In the genomic region with DNA sequence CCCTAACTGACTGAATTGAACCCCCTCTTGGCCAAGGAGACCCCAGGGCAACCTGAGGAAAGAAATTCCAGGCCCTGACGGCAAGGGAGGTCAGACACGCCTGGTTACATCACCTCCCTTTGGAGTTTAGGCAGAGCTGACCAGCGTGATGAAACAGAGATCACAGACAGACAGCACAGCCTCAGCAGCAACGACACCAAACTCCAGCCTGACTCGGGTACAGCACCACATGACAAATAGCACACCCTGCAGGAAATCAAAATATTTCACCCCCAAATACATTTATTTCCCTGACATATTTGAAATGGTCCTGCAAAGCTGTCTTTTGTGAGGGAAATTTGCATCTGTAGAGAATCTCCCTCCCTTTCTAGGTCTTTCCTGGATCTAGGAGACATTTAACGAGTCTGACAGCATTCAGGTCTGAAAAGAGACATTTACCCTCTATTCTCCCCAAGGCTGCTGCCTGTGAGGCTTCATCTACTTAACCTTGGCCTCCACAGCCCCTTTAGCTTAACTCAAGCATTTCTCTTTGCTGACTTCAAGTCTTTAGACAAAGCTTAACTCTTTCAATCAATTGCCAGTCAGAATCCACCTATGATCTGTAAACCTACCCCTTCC, we compare ENCODE assay signal across 12 cellular contexts. TPM values are rescaled to one million over a fixed set of nuclear protein-coding genes. Genes with fewer than 3 reads are reported as not detected.
A peak's percentile ranks its signal among the peaks of the same experiment; 100 is the strongest.
DNase-seq lines count a peak whose midpoint lies in the region; ATAC-seq and TF ChIP-seq lines count a peak whose summit lies in the region.
"Had no signal": no experiment of that assay in that cellular context is flagged by ENCODE, and none has a peak within 500 bp of the region (broad histone marks: within the 10 kb centered on the region; RNA-seq: fewer than 3 reads in every experiment).

No MANE protein-coding gene starts in this region.

- H3K56ac ChIP-seq in IMR-90 (ENCODE audit: extremely low read depth, insufficient read depth, low read length): no peak overlapping the region

- H2BK20ac ChIP-seq in IMR-90 (ENCODE audit: low read depth, low read length): no peak overlapping the region

- no peak overlapping the region for H2BK5ac ChIP-seq in IMR-90 (ENCODE audit: low read depth, low read length, poor library complexity, severe bottlenecking)

- H3K27me3 Mint-ChIP-seq in activated T-helper 17 cell treated with anti-CD3 and anti-CD28 coated beads, Interleukin-2, amount 50 U/mL, for 72 hours: no peaks in the 10 kb centered on the region
- H3K27me3 Mint-ChIP-seq in natural killer cell treated with Interleukin-12 subunit alpha and Interleukin-12 subunit beta and Interleukin-15 and Interleukin-18, amount 100 ng/mL, for 72 hours: no peaks in the 10 kb centered on the region

- H3K4me1 ChIP-seq in IMR-90 (ENCODE audit: control insufficient read depth, insufficient read depth, low read length): peaks cover 3% of the 10 kb centered on the region; the same call in 1 of the 2 replicates

- TF ChIP-seq POLR2A in IMR-90 (IDR thresholded peaks at IDR 0.05; ENCODE audit: low read depth, low read length): no peak

- no TSS peak for BruUV-seq in IMR-90 (replicated peaks; lab: Mats Ljungman, UMichigan)

- H3K4me2 ChIP-seq in IMR-90 (ENCODE audit: low read depth, low read length): no peak overlapping the region

- no peak overlapping the region for H2AFZ ChIP-seq in IMR-90 (replicated peaks; ENCODE audit: low read length, poor library complexity)

- H3K9me1 ChIP-seq in IMR-90 (ENCODE audit: insufficient read depth, low read length): peaks cover 8% of the 10 kb centered on the region

- no peak overlapping the region for H3K27ac ChIP-seq in IMR-90 (ENCODE audit: insufficient read depth, low read length)

- H3K27me3 ChIP-seq in IMR-90 (ENCODE audit: control insufficient read depth, insufficient read depth, low read length): peaks cover 14% of the 10 kb centered on the region
- H3K27me3 ChIP-seq: heart right ventricle had no signal

- no peak overlapping the region for H2AK9ac ChIP-seq in IMR-90 (replicated peaks; ENCODE audit: low read depth, low read length, poor library complexity)

- H2BK15ac ChIP-seq in IMR-90 (ENCODE audit: low read depth, low read length): no peak overlapping the region

- H3K9me3 ChIP-seq in IMR-90 (ENCODE audit: control insufficient read depth, insufficient read depth, low read length): no peaks in the 10 kb centered on the region
- H3K9me3 ChIP-seq: heart right ventricle had no signal

- CTCF ChIA-PET in IMR-90 (lab: Yijun Ruan, JAX): no interaction called here

- DNase-seq in NOMO-1 treated with DMSO at 0.1 percent for 48 hours (lab: John Stamatoyannopoulos, UW; ENCODE audit: unreplicated experiment) (peak; percentile 41), NOMO-1 treated with dmso at 0.1 percent for 144 hours (lab: John Stamatoyannopoulos, UW; ENCODE audit: unreplicated experiment) (no peak), IMR-90 (no peak), epidermal melanocyte (ENCODE audit: insufficient read length, low spot score) (no peak), retina (no peak)
- DNase-seq in natural killer cell treated with Interleukin-12 subunit alpha and Interleukin-12 subunit beta and Interleukin-15 and Interleukin-18, amount 100 ng/mL, for 72 hours (ENCODE audit: low spot score): no peak
- DNase-seq: heart right ventricle, NCI-H1436, Right ventricle myocardium superior had no signal

- in situ Hi-C loops in IMR-90 (cut with MboI; ENCODE audit: low sequenced_read_pairs): no loop called here

- H3K36me3 Mint-ChIP-seq in activated T-helper 17 cell treated with anti-CD3 and anti-CD28 coated beads, Interleukin-2, amount 50 U/mL, for 72 hours (ENCODE audit: low read depth): peaks cover 23% of the 10 kb centered on the region
- H3K36me3 Mint-ChIP-seq in natural killer cell treated with Interleukin-12 subunit alpha and Interleukin-12 subunit beta and Interleukin-15 and Interleukin-18, amount 100 ng/mL, for 72 hours: peaks cover 6% of the 10 kb centered on the region

- H2BK120ac ChIP-seq in IMR-90 (ENCODE audit: low read depth, low read length): no peak overlapping the region

- H3K4me3 ChIP-seq in IMR-90 (ENCODE audit: insufficient read depth, low read depth, low read length): no peak overlapping the region
- H3K4me3 ChIP-seq: heart right ventricle had no signal

- no peak for ATAC-seq in IMR-90 (ENCODE audit: low read depth)
- ATAC-seq in activated T-helper 17 cell treated with anti-CD3 and anti-CD28 coated beads, Interleukin-2, amount 50 U/mL, for 72 hours (replicated peaks): no peak
- ATAC-seq in natural killer cell treated with Interleukin-12 subunit alpha and Interleukin-12 subunit beta and Interleukin-15 and Interleukin-18, amount 100 ng/mL, for 72 hours: no peak
- ATAC-seq in GM18502 (IDR thresholded peaks at IDR 0.05; ENCODE audit: poor library complexity, unreplicated experiment): no peak
- ATAC-seq: heart right ventricle had no signal

- no peak overlapping the region for H3K14ac ChIP-seq in IMR-90 (replicated peaks; ENCODE audit: low read depth, low read length)

- no peak overlapping the region for H3K23ac ChIP-seq in IMR-90 (ENCODE audit: low read depth, low read length)

- 78% methylated on average over 3 of the region's 6 CpGs; no CpG with 5 or more reads in 1 of the 2 experiments for WGBS in IMR-90 (ENCODE audit: extremely low coverage in 2 of 2, insufficient read length in 1 of 2), 2 experiments

- H3K4ac ChIP-seq in IMR-90 (ENCODE audit: low read depth, low read length): no peak overlapping the region

- H3K4me3 Mint-ChIP-seq in activated T-helper 17 cell treated with anti-CD3 and anti-CD28 coated beads, Interleukin-2, amount 50 U/mL, for 72 hours: peak overlapping the region; percentile 99
- peak overlapping the region; percentile 99 for H3K4me3 Mint-ChIP-seq in natural killer cell treated with Interleukin-12 subunit alpha and Interleukin-12 subunit beta and Interleukin-15 and Interleukin-18, amount 100 ng/mL, for 72 hours

- no peak overlapping the region for H3K18ac ChIP-seq in IMR-90 (ENCODE audit: low read depth, low read length)

- H3K79me1 ChIP-seq in IMR-90 (ENCODE audit: low read depth in 1 of 2, low read length in 2 of 2): peaks cover 22 to 54% of the 10 kb centered on the region in 2 experiments

- H3K4me1 Mint-ChIP-seq in activated T-helper 17 cell treated with anti-CD3 and anti-CD28 coated beads, Interleukin-2, amount 50 U/mL, for 72 hours: peaks cover 28% of the 10 kb centered on the region
- H3K4me1 Mint-ChIP-seq in natural killer cell treated with Interleukin-12 subunit alpha and Interleukin-12 subunit beta and Interleukin-15 and Interleukin-18, amount 100 ng/mL, for 72 hours (ENCODE audit: low read depth in 2 of 2): peaks cover 30 to 50% of the 10 kb centered on the region in 2 donors

- H3K9me3 Mint-ChIP-seq in activated T-helper 17 cell treated with anti-CD3 and anti-CD28 coated beads, Interleukin-2, amount 50 U/mL, for 72 hours: no peaks in the 10 kb centered on the region
- H3K9me3 Mint-ChIP-seq in natural killer cell treated with Interleukin-12 subunit alpha and Interleukin-12 subunit beta and Interleukin-15 and Interleukin-18, amount 100 ng/mL, for 72 hours: no peaks in the 10 kb centered on the region

- intact Hi-C loops in IMR-90 (cut with micrococcal nuclease): no loop called here

- peaks cover 38% of the 10 kb centered on the region for H4K20me1 ChIP-seq in IMR-90 (ENCODE audit: insufficient read depth, low read length)

- no peaks in the 10 kb centered on the region for H3K36me3 ChIP-seq in IMR-90 (ENCODE audit: control insufficient read depth, insufficient read depth, low read length)
- H3K36me3 ChIP-seq: heart right ventricle had no signal

- dilution Hi-C loops in IMR-90 (cut with HindIII; ENCODE audit: low sequenced_read_pairs, unreplicated experiment): no loop called here

- POLR2A ChIA-PET in IMR-90 (lab: Charles Lee; ENCODE audit: unreplicated experiment): no interaction called here

- 0 out of 2 replicates have a peak, but pooled peaks have one; percentile 9 for TF ChIP-seq RAD21 in IMR-90 (IDR thresholded peaks at IDR 0.05; ENCODE audit: low read length)

- H3K27ac Mint-ChIP-seq in activated T-helper 17 cell treated with anti-CD3 and anti-CD28 coated beads, Interleukin-2, amount 50 U/mL, for 72 hours: peak overlapping the region; percentile 82
- H3K27ac Mint-ChIP-seq in natural killer cell treated with Interleukin-12 subunit alpha and Interleukin-12 subunit beta and Interleukin-15 and Interleukin-18, amount 100 ng/mL, for 72 hours: peak overlapping the region; percentile 87 to 88

- no peak overlapping the region for H4K8ac ChIP-seq in IMR-90 (ENCODE audit: low read depth in 2 of 2, low read length in 2 of 2)

- no peak overlapping the region for H2AK5ac ChIP-seq in IMR-90 (ENCODE audit: low read depth, low read length)

- no peak overlapping the region for H3K9ac ChIP-seq in IMR-90 (ENCODE audit: low read depth, low read length)

- H4K91ac ChIP-seq in IMR-90 (ENCODE audit: insufficient read depth, low read depth, low read length): no peak overlapping the region

- no peak; the same call in 1 of the 2 replicates for TF ChIP-seq CTCF in IMR-90 (conservative IDR thresholded peaks at IDR 0.05; ENCODE audit: low read depth, low read length)

- H4K5ac ChIP-seq in IMR-90 (ENCODE audit: low read depth, low read length): no peak overlapping the region

TF ChIP-seq in IMR-90, 13 proteins besides CTCF, POLR2A, EP300 and RAD21:
- TF ChIP-seq MAFK (IDR thresholded peaks at IDR 0.05; ENCODE audit: low read depth, low read length) (no peak), SMC3 (IDR thresholded peaks at IDR 0.05; ENCODE audit: low read depth, low read length) (peak; percentile 10; the same call in 1 of the 2 replicates), MXI1 (IDR thresholded peaks at IDR 0.05; ENCODE audit: borderline replicate concordance, low read depth, low read length) (no peak), FOS (IDR thresholded peaks at IDR 0.05; ENCODE audit: low read depth, low read length) (no peak)

RNA-seq across cellular contexts. Expression of gene QSOX2, which starts 2.6 kb away (rescaled TPM):
- 5.0 and 5.9 TPM in 2 replicates for total RNA-seq in IMR-90 (2012; rRNA removed)
- 12.7 and 12.9 TPM in 2 replicates for polyA plus RNA-seq in IMR-90 (2012; rRNA removed)
- 9.2 and 16.0 TPM in 2 replicates for polyA plus RNA-seq in IMR-90 (2012; cell fraction: cytosol; rRNA removed)
- 18.3 and 24.7 TPM in 2 replicates for polyA plus RNA-seq in IMR-90 (2012; cell fraction: nucleus; rRNA removed; ENCODE audit: low replicate concordance)
- total RNA-seq in activated T-helper 17 cell treated with anti-CD3 and anti-CD28 coated beads, Interleukin-2, amount 50 U/mL, for 72 hours: 10 to 100 TPM; 25.9 to 28.5 TPM
- 10 to 100 TPM; 16.4 to 27.3 TPM for total RNA-seq in natural killer cell treated with Interleukin-12 subunit alpha and Interleukin-12 subunit beta and Interleukin-15 and Interleukin-18, amount 100 ng/mL, for 72 hours

RNA-seq across cellular contexts. Expression of gene LHX3, which starts 38.1 kb away (rescaled TPM):
- total RNA-seq in IMR-90 (2012; rRNA removed): not detected in 2 replicates
- not detected in 2 replicates for polyA plus RNA-seq in IMR-90 (2012; rRNA removed)
- not detected in 2 replicates for polyA plus RNA-seq in IMR-90 (2012; cell fraction: cytosol; rRNA removed)
- polyA plus RNA-seq in IMR-90 (2012; cell fraction: nucleus; rRNA removed; ENCODE audit: low replicate concordance): 0.02 TPM in 1 of 2 replicates, not detected in the other
- total RNA-seq in activated T-helper 17 cell treated with anti-CD3 and anti-CD28 coated beads, Interleukin-2, amount 50 U/mL, for 72 hours: under 1 TPM in 1 of 2 donors, not detected in 1; 0.16 TPM
- total RNA-seq in natural killer cell treated with Interleukin-12 subunit alpha and Interleukin-12 subunit beta and Interleukin-15 and Interleukin-18, amount 100 ng/mL, for 72 hours: under 1 TPM in 1 of 2 donors, not detected in 1; 0.12 TPM
- total RNA-seq: heart right ventricle, Right ventricle myocardium superior, subcutaneous adipose tissue had no signal
- polyA plus RNA-seq: heart right ventricle had no signal
